In the genomic region with DNA sequence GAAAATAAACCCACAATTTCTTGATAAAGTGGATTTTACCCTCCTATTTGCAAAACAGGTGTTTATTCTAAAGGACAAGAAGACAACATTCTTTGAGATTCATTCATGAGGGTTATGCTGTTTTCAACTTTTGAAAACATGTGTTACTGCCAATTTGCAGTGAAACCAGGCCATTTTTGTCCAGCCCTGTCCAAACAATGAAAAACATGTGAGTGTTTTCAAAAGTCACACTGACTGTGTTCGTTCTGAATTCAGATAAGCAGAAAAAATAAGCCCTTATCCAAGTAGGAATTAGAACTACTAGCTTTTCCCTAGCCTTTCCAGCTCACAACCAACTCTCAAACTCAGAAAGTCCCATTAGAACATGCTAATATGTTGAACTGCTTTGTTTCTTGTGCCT, we compare ENCODE assay signal across 15 cellular contexts.
DNase-seq lines count a peak whose midpoint lies in the region; ATAC-seq and TF ChIP-seq lines count a peak whose summit lies in the region.
"Had no signal": no experiment of that assay in that cellular context is flagged by ENCODE, and none has a peak within 500 bp of the region (broad histone marks: within the 10 kb centered on the region; RNA-seq: fewer than 3 reads in every experiment).

No MANE protein-coding gene starts in this region.

- DNase-seq in adipocyte (ENCODE audit: low read depth) (peak; percentile 69), fibroblast of lung (ENCODE audit: low read depth in 2 of 2) (peak in 1 of 2 donors; percentile 79), thyroid gland (peak in 1 of 2 donors; percentile 15), GM10248 (ENCODE audit: extremely low spot score) (no peak)
- DNase-seq in activated CD4-positive, CD25-positive, alpha-beta regulatory T cell treated with anti-CD3 and anti-CD28 coated beads, Interleukin-2, amount 50 U/mL, for 72 hours = no peak
- DNase-seq: amygdala, NCI-H2171, NCI-H748 treated with DMSO at 0.1 percent for 48 hours, spleen, T-helper 9 cell, trophoblast cell had no signal

- H3K27ac ChIP-seq in fibroblast of lung (ENCODE audit: insufficient read depth, low read length) = no peak overlapping the region
- peak overlapping the region; percentile 36 for H3K27ac ChIP-seq in muscle layer of colon (ENCODE audit: low read depth, low read length)
- H3K27ac ChIP-seq in thyroid gland = peak overlapping the region; percentile 81 to 88 (median 86)
- H3K27ac ChIP-seq: spleen had no signal

- peaks cover 22% of the 10 kb centered on the region for H3K4me1 ChIP-seq in adipocyte (ENCODE audit: control insufficient read depth, insufficient read depth, low read length)
- peaks cover 5% of the 10 kb centered on the region for H3K4me1 ChIP-seq in fibroblast of lung (ENCODE audit: control insufficient read depth, extremely low read depth, insufficient read depth, low read length)
- peaks cover 21% of the 10 kb centered on the region for H3K4me1 ChIP-seq in muscle layer of colon (ENCODE audit: insufficient read depth, low read length)
- peaks cover 34 to 45% of the 10 kb centered on the region in 2 donors for H3K4me1 ChIP-seq in thyroid gland

- H3K9me3 ChIP-seq in adipocyte (ENCODE audit: control insufficient read depth, low read length) = no peaks in the 10 kb centered on the region
- no peaks in the 10 kb centered on the region for H3K9me3 ChIP-seq in fibroblast of lung (ENCODE audit: control insufficient read depth, insufficient read depth, low read depth, low read length)
- no peaks in the 10 kb centered on the region for H3K9me3 ChIP-seq in muscle layer of colon (ENCODE audit: low read length)
- H3K9me3 ChIP-seq in thyroid gland = no peaks in the 10 kb centered on the region

- 17 to 21% methylated on average over 1 of the region's 1 CpG for WGBS in thyroid gland, 2 donors

- H3K4me2 ChIP-seq in fibroblast of lung (ENCODE audit: extremely low read depth, insufficient read depth, low read length) = peak overlapping the region; percentile 3

- ATAC-seq in GM18517 (IDR thresholded peaks at IDR 0.05; ENCODE audit: unreplicated experiment) (no peak), HG03439 (IDR thresholded peaks at IDR 0.05; ENCODE audit: unreplicated experiment) (no peak)
- ATAC-seq: activated CD4-positive, CD25-positive, alpha-beta regulatory T cell treated with anti-CD3 and anti-CD28 coated beads, Interleukin-2, amount 50 U/mL, for 24 hours had no signal

- H3K9ac ChIP-seq in adipocyte (ENCODE audit: low read length) (peak overlapping the region; percentile 20), fibroblast of lung (ENCODE audit: insufficient read depth, low read length) (no peak overlapping the region), muscle layer of colon (ENCODE audit: low read length) (no peak overlapping the region)

- no peaks in the 10 kb centered on the region for H4K20me1 ChIP-seq in fibroblast of lung (ENCODE audit: control insufficient read depth, extremely low read depth, insufficient read depth, low read length)

- TF ChIP-seq CTCF in fibroblast of lung (conservative IDR thresholded peaks at IDR 0.05 in 1 of 2, IDR thresholded peaks at IDR 0.05 in 1 of 2; ENCODE audit: low read depth in 1 of 2, low read length in 2 of 2) (no peak), thyroid gland (IDR thresholded peaks at IDR 0.05) (no peak), GM10248 (IDR thresholded peaks at IDR 0.05; ENCODE audit: control extremely low read depth, extremely low read depth, low read depth, missing control alignments) (no peak)

- no peak overlapping the region for H2AFZ ChIP-seq in fibroblast of lung (ENCODE audit: low read length)

- no peaks in the 10 kb centered on the region for H3K79me2 ChIP-seq in fibroblast of lung (ENCODE audit: control insufficient read depth, insufficient read depth, low read length)

- H3K4me3 ChIP-seq in adipocyte (ENCODE audit: low read length) (no peak overlapping the region), fibroblast of lung (replicated peaks in 1 of 4; ENCODE audit: control extremely low read depth in 1 of 4, insufficient read depth in 1 of 4, low read depth in 3 of 4, low read length in 4 of 4) (no peak overlapping the region), muscle layer of colon (ENCODE audit: low read depth in 1 of 2, low read length in 2 of 2) (no peak overlapping the region), thyroid gland (replicated peaks in 1 of 3) (no peak overlapping the region)
- H3K4me3 ChIP-seq: spleen had no signal

- POLR2A ChIA-PET in GM10248 (lab: Yijun Ruan, JAX) = no interaction called here

- intact Hi-C loops in thyroid gland (cut with DNase I) = no loop called here

- H3K36me3 ChIP-seq in adipocyte (ENCODE audit: control insufficient read depth, insufficient read depth, low read length, severe bottlenecking) = no peaks in the 10 kb centered on the region
- no peaks in the 10 kb centered on the region for H3K36me3 ChIP-seq in fibroblast of lung (ENCODE audit: control insufficient read depth, insufficient read depth, low read length)
- no peaks in the 10 kb centered on the region for H3K36me3 ChIP-seq in muscle layer of colon (ENCODE audit: insufficient read depth, low read length)
- H3K36me3 ChIP-seq in thyroid gland = no peaks in the 10 kb centered on the region
- H3K36me3 ChIP-seq: spleen had no signal

- CTCF ChIA-PET in GM10248 (lab: Yijun Ruan, JAX) = no interaction called here

- no peak for TF ChIP-seq POLR2A in thyroid gland (IDR thresholded peaks at IDR 0.05)

- H3K27me3 ChIP-seq in adipocyte (replicated peaks; ENCODE audit: control insufficient read depth, insufficient read depth, low read length) = no peaks in the 10 kb centered on the region
- H3K27me3 ChIP-seq in fibroblast of lung (ENCODE audit: control insufficient read depth, insufficient read depth, low read length) = no peaks in the 10 kb centered on the region
- H3K27me3 ChIP-seq in muscle layer of colon (ENCODE audit: control insufficient read depth in 1 of 2, insufficient read depth in 2 of 2, low read length in 2 of 2) = no peaks in the 10 kb centered on the region
- no peaks in the 10 kb centered on the region for H3K27me3 ChIP-seq in thyroid gland
- H3K27me3 ChIP-seq: spleen had no signal
